In the genomic region with DNA sequence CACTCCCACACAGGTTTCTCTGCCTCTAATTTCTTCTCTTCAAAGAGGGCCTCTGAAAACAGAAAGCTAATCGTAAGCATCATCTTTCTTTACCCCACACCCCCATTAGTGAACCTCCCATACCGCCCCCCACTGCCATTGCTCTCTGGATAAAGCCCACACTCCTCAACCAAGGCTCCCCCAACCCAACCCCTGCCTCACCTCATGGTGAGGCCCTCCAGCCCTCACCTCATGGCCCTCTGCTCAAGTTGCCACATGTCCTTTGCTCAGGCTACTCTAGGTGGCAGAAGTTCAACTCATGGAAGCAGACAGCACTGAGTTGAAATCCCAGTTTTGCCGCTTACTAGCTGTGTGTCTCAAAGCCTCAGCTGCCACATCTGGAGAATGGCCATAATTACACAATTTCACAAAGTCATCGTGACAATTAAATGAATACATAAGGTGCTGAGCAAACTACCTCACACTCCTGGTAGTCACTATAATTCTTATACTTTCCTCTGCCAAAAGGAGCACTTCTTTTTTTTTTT, we compare ENCODE assay signal across 1 cellular context.
TF ChIP-seq lines count a peak whose summit lies in the region.

No MANE protein-coding gene starts in this region.

TF ChIP-seq in SK-N-SH, 30 proteins besides CTCF, POLR2A, EP300 and RAD21 (continued from another document):
- TF ChIP-seq JUND (IDR thresholded peaks at IDR 0.05) (no peak), TAF1 (IDR thresholded peaks at IDR 0.05; ENCODE audit: borderline replicate concordance, low read depth, low read length) (no peak)
- TF ChIP-seq, protein P1, sequence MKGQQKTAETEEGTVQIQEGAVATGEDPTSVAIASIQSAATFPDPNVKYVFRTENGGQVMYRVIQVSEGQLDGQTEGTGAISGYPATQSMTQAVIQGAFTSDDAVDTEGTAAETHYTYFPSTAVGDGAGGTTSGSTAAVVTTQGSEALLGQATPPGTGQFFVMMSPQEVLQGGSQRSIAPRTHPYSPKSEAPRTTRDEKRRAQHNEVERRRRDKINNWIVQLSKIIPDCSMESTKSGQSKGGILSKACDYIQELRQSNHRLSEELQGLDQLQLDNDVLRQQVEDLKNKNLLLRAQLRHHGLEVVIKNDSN (IDR thresholded peaks at IDR 0.05; ENCODE audit: borderline replicate concordance, low read depth), result no peak
